Comparison of ENCODE assay signal across 8 cellular contexts in genomic region chr2:135743860-135744259, GRCh38. TPM values are rescaled to one million over a fixed set of nuclear protein-coding genes. Genes with fewer than 3 reads are reported as not detected.
DNase-seq lines count a peak whose midpoint lies in the region; ATAC-seq, FAIRE-seq and TF ChIP-seq lines count a peak whose summit lies in the region.

No MANE protein-coding gene starts in this region.

- CTCF ChIA-PET in HepG2 (lab: Yijun Ruan, JAX; ENCODE audit: low intra/inter-chr PET ratio, low total read pairs): no interaction called here
- CTCF ChIA-PET in activated CD8-positive, alpha-beta T cell treated with anti-CD3 and anti-CD28 coated beads, Interleukin-2, amount 10 ng/mL, durations not matched to agents 7 days and 5 days (lab: Charles Lee): interaction anchor here (1.2 to 2.4 kb wide), 7 partner anchors 10 to 81 kb away, joined by 3 to 13 read pairs (median 5); no protein-coding TSS in a partner anchor

- peaks cover 43% of the 10 kb centered on the region for H4K20me1 ChIP-seq in HepG2 (ENCODE audit: insufficient read depth, low read length)

- no peaks in the 10 kb centered on the region for H3K9me3 Mint-ChIP-seq in activated CD8-positive, alpha-beta T cell treated with anti-CD3 and anti-CD28 coated beads, Interleukin-2, amount 10 ng/mL, durations not matched to agents 7 days and 5 days (ENCODE audit: insufficient read depth)

- H3K27me3 ChIP-seq in HepG2 (ENCODE audit: control insufficient read depth in 1 of 2, insufficient read depth in 2 of 2, low read length in 2 of 2): no peaks in the 10 kb centered on the region; a peak in 1 of 5 replicates
- no peaks in the 10 kb centered on the region for H3K27me3 ChIP-seq in right lobe of liver
- H3K27me3 ChIP-seq in iPS-20b (ENCODE audit: insufficient read depth, low read length): no peaks in the 10 kb centered on the region
- H3K27me3 ChIP-seq in thyroid gland: no peaks in the 10 kb centered on the region

- H3K4me1 ChIP-seq in HepG2 (ENCODE audit: insufficient read depth, low read length) (peaks cover 28% of the 10 kb centered on the region), right lobe of liver (peaks cover 0 to 15% (median 0%) of the 10 kb centered on the region in 4 donors), iPS-20b (ENCODE audit: insufficient read depth, low read length) (peaks cover 3% of the 10 kb centered on the region; the same call in 1 of the 2 replicates), thyroid gland (peaks cover 11 to 19% of the 10 kb centered on the region in 2 donors)

- no peak for ATAC-seq in HepG2
- no peak for ATAC-seq in right lobe of liver
- no peak for ATAC-seq in activated CD8-positive, alpha-beta T cell treated with anti-CD3 and anti-CD28 coated beads, Interleukin-2, amount 10 ng/mL, durations not matched to agents 7 days and 5 days
- no peak for ATAC-seq in GM21367 (IDR thresholded peaks at IDR 0.05; ENCODE audit: unreplicated experiment)

- H3K4me3 ChIP-seq in HepG2 (replicated peaks in 1 of 3; ENCODE audit: insufficient read depth in 1 of 3, low read depth in 2 of 3, low read length in 3 of 3) (peak overlapping the region; percentile 26 to 98 (median 95); a peak in 5 of 6 replicates), right lobe of liver (peak overlapping the region in 1 of 3 donors; percentile 93), iPS-20b (ENCODE audit: low read length) (peak overlapping the region; percentile 82), thyroid gland (replicated peaks in 1 of 3) (no peak overlapping the region)

- H3K9me3 ChIP-seq in HepG2 (ENCODE audit: low read length) (no peaks in the 10 kb centered on the region), right lobe of liver (no peaks in the 10 kb centered on the region), iPS-20b (ENCODE audit: insufficient read depth, low read depth, low read length) (no peaks in the 10 kb centered on the region), thyroid gland (no peaks in the 10 kb centered on the region)

- DNase-seq in HepG2 (ENCODE audit: low spot score) (peak; percentile 40), right lobe of liver (no peak), NCI-H69 (lab: John Stamatoyannopoulos, UW) (no peak), hypothalamus (lab: John Stamatoyannopoulos, UW) (no peak), thyroid gland (no peak)
- no peak for DNase-seq in activated CD8-positive, alpha-beta T cell treated with anti-CD3 and anti-CD28 coated beads, Interleukin-2, amount 10 ng/mL, durations not matched to agents 7 days and 5 days

- peaks cover 57% of the 10 kb centered on the region for H3K79me2 ChIP-seq in HepG2 (ENCODE audit: insufficient read depth, low read length)

- H2AFZ ChIP-seq in HepG2 (ENCODE audit: low read length): no peak overlapping the region

- POLR2A ChIA-PET in HepG2 (lab: Yijun Ruan, JAX): interaction anchor here (1.1 kb wide), 1 partner anchor 596 kb away, joined by 3 read pairs; no protein-coding TSS in a partner anchor
- POLR2A ChIA-PET in activated CD8-positive, alpha-beta T cell treated with anti-CD3 and anti-CD28 coated beads, Interleukin-2, amount 10 ng/mL, durations not matched to agents 7 days and 5 days (lab: Charles Lee): interaction anchor here (0.6 to 2.4 kb wide), 3 partner anchors 20 to 132 kb away, joined by 3 to 11 read pairs (median 6); partner anchors contain the start of gene MCM6

- TF ChIP-seq POLR2A in HepG2 (IDR thresholded peaks at IDR 0.05; ENCODE audit: insufficient read depth in 1 of 2, low read depth in 2 of 2, low read length in 2 of 2) (no peak), right lobe of liver (IDR thresholded peaks at IDR 0.05) (no peak), thyroid gland (IDR thresholded peaks at IDR 0.05) (no peak)

- peaks cover 33% of the 10 kb centered on the region for H3K4me1 Mint-ChIP-seq in activated CD8-positive, alpha-beta T cell treated with anti-CD3 and anti-CD28 coated beads, Interleukin-2, amount 10 ng/mL, durations not matched to agents 7 days and 5 days (ENCODE audit: low read depth)

- H3K4me3 Mint-ChIP-seq in activated CD8-positive, alpha-beta T cell treated with anti-CD3 and anti-CD28 coated beads, Interleukin-2, amount 10 ng/mL, durations not matched to agents 7 days and 5 days: peak overlapping the region; percentile 61

- peak overlapping the region; percentile 93 for H3K27ac ChIP-seq in HepG2 (ENCODE audit: extremely low read length, insufficient read depth, low read length)
- peak overlapping the region in 1 of 3 donors; percentile 98 for H3K27ac ChIP-seq in right lobe of liver
- H3K27ac ChIP-seq in iPS-20b (ENCODE audit: low read length): no peak overlapping the region
- H3K27ac ChIP-seq in thyroid gland: no peak overlapping the region

- peak; percentile 49 for FAIRE-seq in HepG2 (lab: Jason Lieb, UNC)

- H3K27me3 Mint-ChIP-seq in activated CD8-positive, alpha-beta T cell treated with anti-CD3 and anti-CD28 coated beads, Interleukin-2, amount 10 ng/mL, durations not matched to agents 7 days and 5 days (ENCODE audit: low read depth): no peaks in the 10 kb centered on the region

- no peak for TF ChIP-seq RAD21 in HepG2 (CRISPR knock-in tag; IDR thresholded peaks at IDR 0.05)

- peak overlapping the region; percentile 99; the same call in 1 of the 2 replicates for H3K9ac ChIP-seq in HepG2 (ENCODE audit: insufficient read depth, low read depth, low read length)
- H3K9ac ChIP-seq in iPS-20b (ENCODE audit: low read depth, low read length): no peak overlapping the region; the same call in 1 of the 2 replicates

- no peak for TF ChIP-seq CTCF in HepG2 (CRISPR knock-in tag; IDR thresholded peaks at IDR 0.05)
- TF ChIP-seq CTCF in right lobe of liver (IDR thresholded peaks at IDR 0.05): no peak
- TF ChIP-seq CTCF in thyroid gland (IDR thresholded peaks at IDR 0.05): no peak

- in situ Hi-C loops in HepG2 (cut with HindIII; ENCODE audit: extremely low pct_ligation_motif_present, low pct_unique_long_range_greater_than_20kb): no loop called here

- peak overlapping the region; percentile 83 for H3K4me2 ChIP-seq in HepG2 (ENCODE audit: low read depth, low read length)

- no TSS peak for BruUV-seq in HepG2 (replicated peaks; lab: Mats Ljungman, UMichigan)

- H3K36me3 Mint-ChIP-seq in activated CD8-positive, alpha-beta T cell treated with anti-CD3 and anti-CD28 coated beads, Interleukin-2, amount 10 ng/mL, durations not matched to agents 7 days and 5 days (ENCODE audit: low read depth): peaks cover 39% of the 10 kb centered on the region

- intact Hi-C loops in HepG2 (cut with micrococcal nuclease; ENCODE audit: unreplicated experiment): no loop called here
- intact Hi-C loops in right lobe of liver (cut with DNase I): no loop called here
- intact Hi-C loops in thyroid gland (cut with DNase I): no loop called here

- H3K27ac Mint-ChIP-seq in activated CD8-positive, alpha-beta T cell treated with anti-CD3 and anti-CD28 coated beads, Interleukin-2, amount 10 ng/mL, durations not matched to agents 7 days and 5 days: no peak overlapping the region

- TF ChIP-seq EP300 in HepG2 (IDR thresholded peaks at IDR 0.05; ENCODE audit: low read depth in 2 of 2, low read length in 2 of 2) (no peak), HepG2 (CRISPR knock-in tag; IDR thresholded peaks at IDR 0.05; ENCODE audit: borderline replicate concordance) (no peak)

- 82% methylated on average over 1 of the region's 1 CpG for WGBS in HepG2 (ENCODE audit: low lambda C conversion rate)
- WGBS in right lobe of liver (ENCODE audit: insufficient coverage, low coverage, low lambda C conversion rate, missing lambda C conversion rate): 68% methylated on average over 1 of the region's 1 CpG
- WGBS in thyroid gland, 2 donors: 89 to 90% methylated on average over 1 of the region's 1 CpG

- peaks cover 3 to 37% of the 10 kb centered on the region in 2 experiments for H3K36me3 ChIP-seq in HepG2 (replicated peaks in 1 of 2; ENCODE audit: control insufficient read depth in 1 of 2, insufficient read depth in 2 of 2, low read length in 2 of 2)
- H3K36me3 ChIP-seq in right lobe of liver: peaks cover 0 to 12% (median 2%) of the 10 kb centered on the region in 4 donors
- peaks cover 26% of the 10 kb centered on the region for H3K36me3 ChIP-seq in iPS-20b (ENCODE audit: insufficient read depth, low read depth, low read length)
- peaks cover 0 to under 1% of the 10 kb centered on the region in 2 donors for H3K36me3 ChIP-seq in thyroid gland

TF ChIP-seq in HepG2, 621 proteins besides CTCF, POLR2A, EP300 and RAD21:
- TF ChIP-seq SAP130 (CRISPR knock-in tag; IDR thresholded peaks at IDR 0.05; ENCODE audit: low read depth) (0 out of 2 replicates have a peak, but pooled peaks have one; percentile 9), SNAI1 (CRISPR knock-in tag; IDR thresholded peaks at IDR 0.05; ENCODE audit: borderline replicate concordance) (0 out of 2 replicates have a peak, but pooled peaks have one; percentile 15), ZFP36L2 (CRISPR knock-in tag; IDR thresholded peaks at IDR 0.05) (no peak)
TF ChIP-seq in HepG2: peak in this region for 2.

RNA-seq across cellular contexts. Expression of gene UBXN4, which starts 2.2 kb away (rescaled TPM):
- total RNA-seq in HepG2 (2016; rRNA removed; fragmentation: Illumina TruSeq; extraction: Trizol) (74.2 and 75.1 TPM in 2 replicates), right lobe of liver (10 to 100 TPM; 49.4 to 78.2 (median 62.5) TPM), thyroid gland (100 to 1,000 TPM in 2 of 4 donors, 10 to 100 TPM in 2; 83.6 to 134 (median 98.6) TPM)
- total RNA-seq in HepG2 (2016; cell fraction: cytosol; rRNA removed; fragmentation: Illumina TruSeq; extraction: Trizol; ENCODE audit: low read depth): 40.4 and 45.3 TPM in 2 replicates
- total RNA-seq in HepG2 (2016; cell fraction: insoluble cytoplasmic fraction; rRNA removed; fragmentation: Illumina TruSeq; extraction: Trizol): 70.5 and 71.1 TPM in 2 replicates
- 29.8 and 34.0 TPM in 2 replicates for total RNA-seq in HepG2 (2016; cell fraction: membrane; rRNA removed; fragmentation: Illumina TruSeq; extraction: Trizol)
- 141 and 154 TPM in 2 replicates for total RNA-seq in HepG2 (2016; cell fraction: nucleus; rRNA removed; fragmentation: Illumina TruSeq; extraction: Trizol)
- polyA plus RNA-seq in HepG2 (2011; rRNA removed): 85.3 and 104 TPM in 2 replicates
- polyA plus RNA-seq in HepG2 (2011; cell fraction: cytosol; rRNA removed): 22.4 and 39.6 TPM in 2 replicates
- 94.4 and 115 TPM in 2 replicates for polyA plus RNA-seq in HepG2 (2011; cell fraction: nucleus; rRNA removed)
- 80.1 and 83.5 TPM in 2 replicates for polyA plus RNA-seq in HepG2 (2012)
- polyA plus RNA-seq in HepG2 (2016; cell fraction: cytosol; fragmentation: Illumina TruSeq; extraction: Trizol; ENCODE audit: low read depth): 3.6 and 4.1 TPM in 2 replicates
- 91.1 and 96.1 TPM in 2 replicates for polyA plus RNA-seq in HepG2 (2016; cell fraction: insoluble cytoplasmic fraction; fragmentation: Illumina TruSeq; extraction: Trizol; ENCODE audit: low read depth)
- polyA plus RNA-seq in HepG2 (2016; cell fraction: membrane; fragmentation: Illumina TruSeq; extraction: Trizol; ENCODE audit: low read depth): 11.3 and 13.5 TPM in 2 replicates
- polyA plus RNA-seq in HepG2 (2016; cell fraction: nucleus; fragmentation: Illumina TruSeq; extraction: Trizol; ENCODE audit: insufficient read depth, low read depth): 269 and 273 TPM in 2 replicates
- 22.1 and 48.2 TPM in 2 replicates for polyA minus RNA-seq in HepG2 (2011; rRNA and poly(A)+ RNA removed; ENCODE audit: low replicate concordance)
- 52.9 and 56.1 TPM in 2 replicates for polyA minus RNA-seq in HepG2 (2011; cell fraction: cytosol; rRNA and poly(A)+ RNA removed)
- polyA minus RNA-seq in HepG2 (2011; cell fraction: nucleus; rRNA and poly(A)+ RNA removed): 189 and 224 TPM in 2 replicates
- 10 to 100 TPM; 94.1 to 96.2 TPM for total RNA-seq in activated CD8-positive, alpha-beta T cell treated with anti-CD3 and anti-CD28 coated beads, Interleukin-2, amount 10 ng/mL, durations not matched to agents 7 days and 5 days

Comparison
In these comparisons a context has a peak if more than half of its experiments do, and no peak if none do; other contexts are left out.
1. H3K4me3 ChIP-seq: peak in HepG2 (3 of 3) and iPS-20b (single experiment); none in thyroid gland (0 of 3).